8 cellular contexts compared by ENCODE assay signal in the genomic region with DNA sequence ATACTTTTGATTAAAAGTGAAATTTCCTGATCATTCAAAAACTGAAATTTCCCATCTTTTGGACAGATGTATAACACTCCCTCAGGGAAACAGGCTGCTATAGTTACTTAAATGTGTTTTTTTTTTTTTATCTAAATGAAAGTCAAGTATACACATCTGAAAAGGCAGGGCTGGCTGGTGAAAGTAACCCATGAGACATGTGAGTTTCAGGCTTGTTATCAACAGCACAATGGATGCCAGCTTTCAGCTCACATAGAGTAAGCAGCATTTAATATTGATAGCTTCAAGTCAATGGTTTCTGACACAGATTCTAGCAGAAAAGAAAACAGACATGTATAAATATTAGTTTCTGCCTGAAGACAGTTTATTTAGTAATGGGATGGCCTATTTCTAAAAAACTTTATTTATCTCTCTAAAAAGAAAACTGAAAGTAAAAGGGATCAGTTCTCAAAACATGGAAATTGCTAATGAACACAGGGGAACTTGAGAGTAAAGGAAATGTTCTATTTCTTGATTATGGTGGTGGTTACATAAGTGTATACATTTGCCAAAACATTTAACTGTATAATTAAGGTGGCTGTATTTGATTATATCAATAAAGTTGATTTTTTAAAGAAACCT.
DNase-seq lines count a peak whose midpoint lies in the region; ATAC-seq and TF ChIP-seq lines count a peak whose summit lies in the region.

No MANE protein-coding gene starts in this region.

- H3K4me1 ChIP-seq in testis (peaks cover 20% of the 10 kb centered on the region), foreskin keratinocyte (no peaks in the 10 kb centered on the region), SK-N-SH (ENCODE audit: control insufficient read depth in 1 of 2, insufficient read depth in 2 of 2, low read depth in 1 of 2, low read length in 1 of 2) (no peaks in the 10 kb centered on the region)

- ATAC-seq in activated T-cell treated with anti-CD3 and anti-CD28 coated beads, Interleukin-2, amount 50 U/mL, for 72 hours (replicated peaks in 1 of 2) = peak; percentile 39 to 43
- ATAC-seq in HG02884 (IDR thresholded peaks at IDR 0.05; ENCODE audit: unreplicated experiment) = peak; percentile 77
- no peak for ATAC-seq in foreskin keratinocyte

- H3K9me3 Mint-ChIP-seq in activated T-cell treated with anti-CD3 and anti-CD28 coated beads, Interleukin-2, amount 50 U/mL, for 72 hours = no peaks in the 10 kb centered on the region
- peaks cover 2% of the 10 kb centered on the region for H3K9me3 Mint-ChIP-seq in activated naive CD4-positive, alpha-beta T cell treated with anti-CD3 and anti-CD28 coated beads for 36 hours

- H3K4me2 ChIP-seq in SK-N-SH = no peak overlapping the region; the same call in 1 of the 2 replicates

- TF ChIP-seq CTCF in testis (IDR thresholded peaks at IDR 0.05) = no peak
- TF ChIP-seq CTCF in foreskin keratinocyte (conservative IDR thresholded peaks at IDR 0.05) = no peak
- no peak for TF ChIP-seq CTCF in SK-N-SH (IDR thresholded peaks at IDR 0.05)

- H3K36me3 ChIP-seq in testis (ENCODE audit: low read depth, missing control alignments) = no peaks in the 10 kb centered on the region
- no peaks in the 10 kb centered on the region for H3K36me3 ChIP-seq in H7 (replicated peaks; ENCODE audit: control insufficient read depth, insufficient read depth, low read length)
- no peaks in the 10 kb centered on the region for H3K36me3 ChIP-seq in SK-N-SH (replicated peaks in 1 of 2; ENCODE audit: control insufficient read depth in 1 of 2, insufficient read depth in 2 of 2, low read length in 1 of 2)

- H3K27me3 Mint-ChIP-seq in activated T-cell treated with anti-CD3 and anti-CD28 coated beads, Interleukin-2, amount 50 U/mL, for 72 hours (ENCODE audit: low read depth) = no peaks in the 10 kb centered on the region
- no peaks in the 10 kb centered on the region for H3K27me3 Mint-ChIP-seq in activated naive CD4-positive, alpha-beta T cell treated with anti-CD3 and anti-CD28 coated beads for 36 hours (ENCODE audit: low read depth)

- no peak overlapping the region for H2AFZ ChIP-seq in SK-N-SH (ENCODE audit: low read depth)

- POLR2A ChIA-PET in SK-N-SH (lab: Yijun Ruan, JAX) = no interaction called here

- no peak overlapping the region for H3K4me3 ChIP-seq in testis
- H3K4me3 ChIP-seq in H7 (ENCODE audit: insufficient read depth, low read depth, low read length) = no peak overlapping the region
- no peak overlapping the region for H3K4me3 ChIP-seq in SK-N-SH (ENCODE audit: low read depth in 2 of 2, low read length in 1 of 2)

- intact Hi-C loops in activated naive CD4-positive, alpha-beta T cell treated with anti-CD3 and anti-CD28 coated beads for 36 hours (cut with micrococcal nuclease) = loop anchor here (1.0 kb wide), 1 partner anchor 90 kb away; a partner anchor contains a TSS
- intact Hi-C loops in testis (cut with DNase I; ENCODE audit: low total_unique reads) = no loop called here

- H4K20me1 ChIP-seq in SK-N-SH (ENCODE audit: insufficient read depth) = no peaks in the 10 kb centered on the region

- H3K27ac ChIP-seq in testis = peak overlapping the region in 1 of 2 donors; percentile 18
- no peak overlapping the region for H3K27ac ChIP-seq in foreskin keratinocyte
- H3K27ac ChIP-seq in SK-N-SH (ENCODE audit: low read depth in 2 of 2, low read length in 1 of 2) = no peak overlapping the region

- no peaks in the 10 kb centered on the region for H3K9me2 ChIP-seq in SK-N-SH

- no peaks in the 10 kb centered on the region for H3K36me3 Mint-ChIP-seq in activated T-cell treated with anti-CD3 and anti-CD28 coated beads, Interleukin-2, amount 50 U/mL, for 72 hours (ENCODE audit: insufficient read depth in 2 of 2)
- H3K36me3 Mint-ChIP-seq in activated naive CD4-positive, alpha-beta T cell treated with anti-CD3 and anti-CD28 coated beads for 36 hours (ENCODE audit: low read depth) = peaks cover 2% of the 10 kb centered on the region

- no peaks in the 10 kb centered on the region for H3K79me2 ChIP-seq in SK-N-SH (ENCODE audit: insufficient read depth)

- CTCF ChIA-PET in activated naive CD4-positive, alpha-beta T cell treated with anti-CD3 and anti-CD28 coated beads for 36 hours (lab: Charles Lee) = no interaction called here
- CTCF ChIA-PET in SK-N-SH (lab: Yijun Ruan, JAX) = interaction anchor here (0.6 kb wide), 1 partner anchor 42 kb away, joined by 3 read pairs; no protein-coding TSS in a partner anchor

- no peaks in the 10 kb centered on the region for H3F3A ChIP-seq in SK-N-SH (replicated peaks; ENCODE audit: insufficient read depth)

- H3K4me3 Mint-ChIP-seq in activated T-cell treated with anti-CD3 and anti-CD28 coated beads, Interleukin-2, amount 50 U/mL, for 72 hours = peak overlapping the region in 1 of 2 donors; percentile 57
- no peak overlapping the region for H3K4me3 Mint-ChIP-seq in activated naive CD4-positive, alpha-beta T cell treated with anti-CD3 and anti-CD28 coated beads for 36 hours

- no peak overlapping the region for H3K27ac Mint-ChIP-seq in activated T-cell treated with anti-CD3 and anti-CD28 coated beads, Interleukin-2, amount 50 U/mL, for 72 hours
- H3K27ac Mint-ChIP-seq in activated naive CD4-positive, alpha-beta T cell treated with anti-CD3 and anti-CD28 coated beads for 36 hours = no peak overlapping the region

- no peak for TF ChIP-seq POLR2A in testis (IDR thresholded peaks at IDR 0.05)

- no peak for TF ChIP-seq RAD21 in SK-N-SH (IDR thresholded peaks at IDR 0.05; ENCODE audit: low read length)

- no peak for DNase-seq in activated T-cell treated with anti-CD3 and anti-CD28 coated beads, Interleukin-2, amount 50 U/mL, for 72 hours
- no peak for DNase-seq in activated T-cell treated with anti-CD3 and anti-CD28 coated beads, Interleukin-2, amount 50 U/mL, for 48 hours
- peak; percentile 13 for DNase-seq in activated naive CD4-positive, alpha-beta T cell treated with anti-CD3 and anti-CD28 coated beads for 36 hours
- DNase-seq in testis (peak; percentile 22), H7 (no peak), foreskin keratinocyte (no peak), SK-N-SH (no peak)

- no peaks in the 10 kb centered on the region for H3K27me3 ChIP-seq in testis
- no peaks in the 10 kb centered on the region for H3K27me3 ChIP-seq in H7 (ENCODE audit: control insufficient read depth, insufficient read depth, low read length)
- H3K27me3 ChIP-seq in foreskin keratinocyte = no peaks in the 10 kb centered on the region
- H3K27me3 ChIP-seq in SK-N-SH (ENCODE audit: insufficient read depth) = no peaks in the 10 kb centered on the region; the same call in 1 of the 2 replicates

- H3K9ac ChIP-seq in SK-N-SH = no peak overlapping the region

- TF ChIP-seq EP300 in SK-N-SH (IDR thresholded peaks at IDR 0.05; ENCODE audit: borderline replicate concordance in 1 of 2, low read depth in 1 of 2, low read length in 1 of 2) = no peak

- H3K4me1 Mint-ChIP-seq in activated T-cell treated with anti-CD3 and anti-CD28 coated beads, Interleukin-2, amount 50 U/mL, for 72 hours (ENCODE audit: low read depth) = no peaks in the 10 kb centered on the region
- H3K4me1 Mint-ChIP-seq in activated naive CD4-positive, alpha-beta T cell treated with anti-CD3 and anti-CD28 coated beads for 36 hours (ENCODE audit: low read depth) = peaks cover 9% of the 10 kb centered on the region

- H3K9me3 ChIP-seq in testis = no peaks in the 10 kb centered on the region
- no peaks in the 10 kb centered on the region for H3K9me3 ChIP-seq in SK-N-SH

TF ChIP-seq in SK-N-SH, 30 proteins besides CTCF, POLR2A, EP300 and RAD21:
- no peak for TF ChIP-seq TCF12 (IDR thresholded peaks at IDR 0.05)

Comparison
In these comparisons a context has a peak if more than half of its experiments do, and no peak if none do; other contexts are left out.
1. DNase-seq: peak in activated naive CD4-positive, alpha-beta T cell treated with anti-CD3 and anti-CD28 coated beads for 36 hours (single experiment) and testis (single experiment); none in activated T-cell treated with anti-CD3 and anti-CD28 coated beads, Interleukin-2, amount 50 U/mL, for 72 hours (0 of 2), activated T-cell treated with anti-CD3 and anti-CD28 coated beads, Interleukin-2, amount 50 U/mL, for 48 hours (0 of 2), H7 (single experiment), foreskin keratinocyte (0 of 2) and SK-N-SH (single experiment).